In genomic region chr22:41446639-41447434, GRCh38 we compare ENCODE assay signal across 1 cellular context.
TF ChIP-seq lines count a peak whose summit lies in the region.

Gene TOB2 (minus strand): TSS chr22:41446801. CDS start chr22:41437345, 9,456 bp downstream.

TF ChIP-seq in HCT116, 20 proteins besides CTCF, POLR2A, EP300 and RAD21 (continued from another document):
- TF ChIP-seq MAX (IDR thresholded peaks at IDR 0.05) (no peak), JUND (IDR thresholded peaks at IDR 0.05) (no peak), REST (IDR thresholded peaks at IDR 0.05; ENCODE audit: low read depth) (no peak), ZNF274 (IDR thresholded peaks at IDR 0.05; ENCODE audit: low read depth, low read length) (no peak), ELF1 (IDR thresholded peaks at IDR 0.05; ENCODE audit: borderline replicate concordance, low read depth) (no peak), SRF (IDR thresholded peaks at IDR 0.05; ENCODE audit: low read depth) (no peak), CBX3 (IDR thresholded peaks at IDR 0.05; ENCODE audit: low read depth) (no peak), EZH2phosphoT487 (IDR thresholded peaks at IDR 0.05; ENCODE audit: borderline replicate concordance) (no peak)
